In genomic region chr6:163712981-163713380, GRCh38 we compare ENCODE assay signal across 21 cellular contexts.
A peak's percentile ranks its signal among the peaks of the same experiment; 100 is the strongest.
DNase-seq lines count a peak whose midpoint lies in the region; ATAC-seq and TF ChIP-seq lines count a peak whose summit lies in the region.
"Had no signal": no experiment of that assay in that cellular context is flagged by ENCODE, and none has a peak within 500 bp of the region (broad histone marks: within the 10 kb centered on the region; RNA-seq: fewer than 3 reads in every experiment).

No MANE protein-coding gene starts in this region.

- H3K27me3 ChIP-seq in DOHH2 (ENCODE audit: control insufficient read depth, low read length) (peaks cover 30% of the 10 kb centered on the region), OCI-LY3 (ENCODE audit: low read depth, low read length) (no peaks in the 10 kb centered on the region), gastroesophageal sphincter (no peaks in the 10 kb centered on the region), suprapubic skin (no peaks in the 10 kb centered on the region), HAP-1 (ENCODE audit: low read depth) (no peaks in the 10 kb centered on the region), breast epithelium (no peaks in the 10 kb centered on the region)
- H3K27me3 ChIP-seq: foreskin keratinocyte had no signal

- H3K79me2 ChIP-seq in DOHH2 (ENCODE audit: control insufficient read depth, low read length) (no peaks in the 10 kb centered on the region), OCI-LY3 (ENCODE audit: low read length) (no peaks in the 10 kb centered on the region)

- peaks cover 5% of the 10 kb centered on the region for H3F3A ChIP-seq in DOHH2 (ENCODE audit: control insufficient read depth, insufficient read depth)

- H4K20me1 ChIP-seq in DOHH2 (ENCODE audit: control insufficient read depth, insufficient read depth, low read depth, low read length) (0 out of 2 replicates have a peak, but pooled peaks cover 8% of the 10 kb centered on the region), OCI-LY3 (ENCODE audit: insufficient read depth, low read length) (no peaks in the 10 kb centered on the region)

- in situ Hi-C loops in HAP-1 (cut with MboI; ENCODE audit: low sequenced_read_pairs): no loop called here

- H3K27ac ChIP-seq in DOHH2 (ENCODE audit: low read depth, low read length): no peak overlapping the region
- H3K27ac ChIP-seq in OCI-LY3 (ENCODE audit: low read length): no peak overlapping the region
- H3K27ac ChIP-seq in gastroesophageal sphincter: peak overlapping the region in 3 of 4 donors; percentile 60 to 75 (median 63)
- peak overlapping the region; percentile 65 for H3K27ac ChIP-seq in suprapubic skin
- peak overlapping the region in 1 of 2 donors; percentile 89 for H3K27ac ChIP-seq in breast epithelium
- H3K27ac ChIP-seq: epithelial cell of prostate, foreskin keratinocyte had no signal

- no peaks in the 10 kb centered on the region for H3K9me3 ChIP-seq in DOHH2 (ENCODE audit: control insufficient read depth, insufficient read depth, low read length)
- no peaks in the 10 kb centered on the region for H3K9me3 ChIP-seq in OCI-LY3 (ENCODE audit: insufficient read depth, low read length)
- H3K9me3 ChIP-seq in gastroesophageal sphincter: no peaks in the 10 kb centered on the region
- no peaks in the 10 kb centered on the region for H3K9me3 ChIP-seq in suprapubic skin
- H3K9me3 ChIP-seq in HAP-1: no peaks in the 10 kb centered on the region
- H3K9me3 ChIP-seq in breast epithelium: no peaks in the 10 kb centered on the region

- no peak for DNase-seq in suprapubic skin (ENCODE audit: low spot score in 2 of 2)
- DNase-seq in NK-92 (lab: John Stamatoyannopoulos, UW; ENCODE audit: unreplicated experiment): no peak
- no peak for DNase-seq in HAP-1 (ENCODE audit: low spot score in 2 of 2)
- no peak for DNase-seq in breast epithelium (ENCODE audit: low spot score in 2 of 2)
- no peak for DNase-seq in effector CD8-positive, alpha-beta T cell (lab: John Stamatoyannopoulos, UW)
- DNase-seq: activated CD4-positive, alpha-beta T cell treated with anti-CD3 and anti-CD28 coated beads, Interleukin-2, amount 10 ng/mL, durations not matched to agents 24 days and 14 days; activated naive CD4-positive, alpha-beta T cell treated with anti-CD3 and anti-CD28 coated beads, Interleukin-2, amount 50 U/mL, for 16 hours; central memory CD4-positive, alpha-beta T cell; foreskin keratinocyte; HCEC 1CT; mammary epithelial cell; MM.1S; NCI-H1694; NCI-H774; stimulated activated CD4-positive, alpha-beta T cell treated with anti-CD3 and anti-CD28 coated beads, Interleukin-15, amount 100 ng/mL, for 24 hours; stimulated activated CD8-positive, alpha-beta memory T cell treated with anti-CD3 and anti-CD28 coated beads, Interleukin-4, amount 100 ng/mL, for 48 hours; T-helper 1 cell had no signal

- H3K4me1 ChIP-seq in DOHH2 (ENCODE audit: control insufficient read depth, low read length) (peaks cover 62% of the 10 kb centered on the region), OCI-LY3 (ENCODE audit: low read length) (peaks cover 70% of the 10 kb centered on the region), gastroesophageal sphincter (peaks cover 0 to 49% (median 35%) of the 10 kb centered on the region in 3 donors), suprapubic skin (peaks cover 46% of the 10 kb centered on the region), HAP-1 (no peaks in the 10 kb centered on the region), breast epithelium (no peaks in the 10 kb centered on the region)
- H3K4me1 ChIP-seq: foreskin keratinocyte had no signal

- peak overlapping the region; percentile 47; the same call in 1 of the 2 replicates for H3K4me2 ChIP-seq in DOHH2 (ENCODE audit: low read length)
- H3K4me2 ChIP-seq in OCI-LY3 (ENCODE audit: low read length): 0 out of 2 replicates have a peak overlapping the region, but pooled peaks have one; percentile 64

- H3K9ac ChIP-seq in OCI-LY3 (ENCODE audit: low read length): no peak overlapping the region

- 80% methylated on average over 2 of the region's 8 CpGs; no CpG with 5 or more reads in 1 of the 2 donors for WGBS in gastroesophageal sphincter (ENCODE audit: low coverage in 1 of 2), 2 donors
- 85% methylated on average over 8 of the region's 8 CpGs for WGBS in suprapubic skin

- TF ChIP-seq CTCF in DOHH2 (IDR thresholded peaks at IDR 0.05; ENCODE audit: low read depth, low read length, poor library complexity, severe bottlenecking): no peak
- no peak for TF ChIP-seq CTCF in OCI-LY3 (IDR thresholded peaks at IDR 0.05; ENCODE audit: low read depth, low read length)
- TF ChIP-seq CTCF in gastroesophageal sphincter (IDR thresholded peaks at IDR 0.05): no peak
- TF ChIP-seq CTCF in suprapubic skin (IDR thresholded peaks at IDR 0.05): no peak
- no peak for TF ChIP-seq CTCF in breast epithelium (IDR thresholded peaks at IDR 0.05)

- no peak overlapping the region for H3K4me3 ChIP-seq in DOHH2 (ENCODE audit: low read length)
- H3K4me3 ChIP-seq in OCI-LY3 (ENCODE audit: low read length): no peak overlapping the region
- H3K4me3 ChIP-seq in gastroesophageal sphincter: no peak overlapping the region
- H3K4me3 ChIP-seq in suprapubic skin: no peak overlapping the region
- no peak overlapping the region for H3K4me3 ChIP-seq in HAP-1
- H3K4me3 ChIP-seq in breast epithelium: no peak overlapping the region

- no peaks in the 10 kb centered on the region for H3K36me3 ChIP-seq in DOHH2 (ENCODE audit: control insufficient read depth, low read length)
- H3K36me3 ChIP-seq in OCI-LY3 (replicated peaks; ENCODE audit: low read depth, low read length): no peaks in the 10 kb centered on the region
- no peaks in the 10 kb centered on the region for H3K36me3 ChIP-seq in gastroesophageal sphincter
- no peaks in the 10 kb centered on the region for H3K36me3 ChIP-seq in suprapubic skin
- H3K36me3 ChIP-seq in HAP-1 (replicated peaks): no peaks in the 10 kb centered on the region
- no peaks in the 10 kb centered on the region for H3K36me3 ChIP-seq in breast epithelium

- ATAC-seq in gastroesophageal sphincter: no peak
- ATAC-seq: foreskin keratinocyte had no signal

- intact Hi-C loops in breast epithelium (cut with DNase I; ENCODE audit: low total_unique reads): loop anchor here (1.0 kb wide), 1 partner anchor 10 kb away; no protein-coding TSS in a partner anchor

- H2AFZ ChIP-seq in OCI-LY3 (ENCODE audit: low read depth, low read length): no peak overlapping the region

- TF ChIP-seq EP300 in gastroesophageal sphincter (IDR thresholded peaks at IDR 0.05) (no peak), suprapubic skin (IDR thresholded peaks at IDR 0.05) (no peak)

- no peaks in the 10 kb centered on the region for H3K9me2 ChIP-seq in DOHH2 (replicated peaks; ENCODE audit: control insufficient read depth, low read length)

- TF ChIP-seq POLR2A in gastroesophageal sphincter (IDR thresholded peaks at IDR 0.05) (no peak), suprapubic skin (IDR thresholded peaks at IDR 0.05) (no peak), breast epithelium (IDR thresholded peaks at IDR 0.05) (no peak)

Comparison
In these comparisons a context has a peak if more than half of its experiments do, and no peak if none do; other contexts are left out.
1. H3K27ac ChIP-seq: peak in gastroesophageal sphincter (3 of 4) and suprapubic skin (single experiment); none in DOHH2 (single experiment) and OCI-LY3 (single experiment).